ENCODE assay signal across 18 cellular contexts in the genomic region with DNA sequence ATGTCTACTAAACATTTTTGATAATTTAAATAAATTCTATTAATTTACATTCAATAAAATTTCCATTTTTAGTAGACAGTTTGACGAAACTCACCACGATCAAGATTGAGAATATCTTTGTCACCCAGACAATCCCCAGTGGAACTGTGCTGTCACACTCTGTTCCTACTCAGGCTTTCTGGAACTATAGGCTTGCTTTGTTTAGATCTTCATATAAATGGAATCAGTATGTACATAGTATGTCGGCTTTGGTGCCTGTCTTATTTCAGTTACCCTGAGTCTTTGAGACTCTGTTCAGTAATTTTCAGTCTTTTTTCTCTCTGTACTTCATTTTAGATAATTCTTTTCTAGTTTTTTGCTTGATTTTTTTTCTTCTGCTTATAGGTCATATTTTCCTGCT.
"Had no signal": no experiment of that assay in that cellular context is flagged by ENCODE, and none has a peak within 500 bp of the region (broad histone marks: within the 10 kb centered on the region; RNA-seq: fewer than 3 reads in every experiment).

No MANE protein-coding gene starts in this region.

- H3K4me1 ChIP-seq: gastrocnemius medialis, parathyroid adenoma, prostate gland, right lobe of liver, testis, transverse colon had no signal

- H3K27ac ChIP-seq: dorsolateral prefrontal cortex, gastrocnemius medialis, heart right ventricle, parathyroid adenoma, prostate gland, right lobe of liver, testis, transverse colon had no signal

- H3K79me2 ChIP-seq: parathyroid adenoma had no signal

- H3K36me3 ChIP-seq: gastrocnemius medialis, heart right ventricle, prostate gland, right lobe of liver, transverse colon had no signal

- H3K9me3 ChIP-seq: gastrocnemius medialis, prostate gland, right lobe of liver, testis, transverse colon had no signal

- H3K27me3 ChIP-seq: dorsolateral prefrontal cortex, gastrocnemius medialis, heart right ventricle, right lobe of liver, testis, transverse colon had no signal

- DNase-seq: cortex of kidney; dorsolateral prefrontal cortex; effector CD8-positive, alpha-beta T cell; gastrocnemius medialis; heart right ventricle; islet precursor cell; mammary epithelial cell; naive thymus-derived CD4-positive, alpha-beta T cell; nephron progenitor cell; right lobe of liver; stimulated activated CD4-positive, alpha-beta T cell treated with anti-CD3 and anti-CD28 coated beads, Interleukin-4, amount 100 ng/mL, for 1 hour; stimulated activated CD8-positive, alpha-beta memory T cell treated with anti-CD3 and anti-CD28 coated beads, Interleukin-4, amount 100 ng/mL, for 48 hours; testis; transverse colon had no signal

- H2AFZ ChIP-seq: parathyroid adenoma had no signal

- ATAC-seq: gastrocnemius medialis; heart right ventricle; left lobe of liver; naive thymus-derived CD4-positive, alpha-beta T cell; right lobe of liver; stimulated activated effector memory CD8-positive, alpha-beta T cell treated with anti-CD3 and anti-CD28 coated beads, Interleukin-12 subunit alpha, Interleukin-12 subunit beta, amount 100 ng/mL, for 72 hours had no signal

- H3K9ac ChIP-seq: parathyroid adenoma had no signal

- H3K4me3 ChIP-seq: dorsolateral prefrontal cortex, gastrocnemius medialis, heart right ventricle, prostate gland, right lobe of liver, testis, transverse colon had no signal
